In the genomic region with DNA sequence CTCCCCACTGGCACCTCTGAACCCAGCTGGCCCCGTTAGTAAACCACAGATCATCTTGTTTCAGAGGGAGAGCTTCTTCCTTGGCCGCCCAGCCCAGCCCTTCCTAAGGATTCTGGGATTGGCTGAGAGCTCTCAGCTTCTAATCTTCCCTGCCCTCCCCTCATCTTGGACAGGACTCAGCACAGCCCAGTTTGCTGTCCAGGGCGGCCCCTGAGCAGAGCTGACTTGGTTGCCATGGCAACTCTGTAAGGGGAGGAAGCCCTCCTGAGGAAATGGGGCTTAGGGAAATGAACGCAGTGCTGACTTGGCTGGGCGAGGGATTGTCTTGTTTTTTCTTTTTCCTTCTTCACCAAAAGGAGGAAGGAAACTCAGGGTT, we compare ENCODE assay signal across 8 cellular contexts. TPM values are rescaled to one million over a fixed set of nuclear protein-coding genes. Genes with fewer than 3 reads are reported as not detected.
DNase-seq lines count a peak whose midpoint lies in the region; ATAC-seq, FAIRE-seq and TF ChIP-seq lines count a peak whose summit lies in the region.

No MANE protein-coding gene starts in this region.

- DNase-seq in GM19239 (ENCODE audit: insufficient read length, low spot score) (no peak), OCI-M1 (lab: John Stamatoyannopoulos, UW) (peak; percentile 45), glutamatergic neuron (no peak), pulmonary artery endothelial cell (ENCODE audit: low read depth, low spot score) (peak; percentile 40), NCI-H2171 treated with DMSO at 0.1 percent for 48 hours (lab: John Stamatoyannopoulos, UW) (no peak), NCI-H2029 (lab: John Stamatoyannopoulos, UW) (no peak), NCI-H1694 treated with DMSO at 0.1 percent for 48 hours (lab: John Stamatoyannopoulos, UW) (no peak)

- TF ChIP-seq CTCF in glutamatergic neuron (IDR thresholded peaks at IDR 0.05; ENCODE audit: partially characterized antibody, unreplicated experiment): no peak

- peak overlapping the region; percentile 76 for H3K4me3 Mint-ChIP-seq in glutamatergic neuron (ENCODE audit: unreplicated experiment)

- H3K9me3 Mint-ChIP-seq in glutamatergic neuron (ENCODE audit: unreplicated experiment): peaks cover 11% of the 10 kb centered on the region

- ATAC-seq in HG02763 (IDR thresholded peaks at IDR 0.05; ENCODE audit: unreplicated experiment): no peak

- H3K4me1 Mint-ChIP-seq in glutamatergic neuron (ENCODE audit: low read depth, unreplicated experiment): peaks cover 25% of the 10 kb centered on the region

- peak overlapping the region; percentile 96 for H3K27ac Mint-ChIP-seq in glutamatergic neuron (ENCODE audit: unreplicated experiment)

- FAIRE-seq in GM19239 (lab: Jason Lieb, UNC): peak; percentile 92

- no peaks in the 10 kb centered on the region for H3K36me3 Mint-ChIP-seq in glutamatergic neuron (ENCODE audit: unreplicated experiment)

- H3K27me3 Mint-ChIP-seq in glutamatergic neuron (ENCODE audit: unreplicated experiment): peaks cover 7% of the 10 kb centered on the region

RNA-seq across cellular contexts. Expression of a gene that starts 4.6 kb away (rescaled TPM):
- total RNA-seq in glutamatergic neuron (ENCODE audit: unreplicated experiment) (not detected), pulmonary artery endothelial cell (0.04 and 0.53 TPM in 2 replicates)

RNA-seq across cellular contexts. Expression of a gene that starts 36.5 kb away (rescaled TPM):
- total RNA-seq in glutamatergic neuron (ENCODE audit: unreplicated experiment) (not detected), pulmonary artery endothelial cell (52.0 and 59.1 TPM in 2 replicates)

RNA-seq across cellular contexts. Expression of a gene that starts 42.3 kb away (rescaled TPM):
- total RNA-seq in glutamatergic neuron (ENCODE audit: unreplicated experiment) (not detected), pulmonary artery endothelial cell (60.9 and 89.8 TPM in 2 replicates)

RNA-seq across cellular contexts. Expression of a gene that starts 55.9 kb away (rescaled TPM):
- not detected for total RNA-seq in glutamatergic neuron (ENCODE audit: unreplicated experiment)
- 26.5 and 52.2 TPM in 2 replicates for total RNA-seq in pulmonary artery endothelial cell

Comparison
In these comparisons a context has a peak if more than half of its experiments do, and no peak if none do; other contexts are left out.
1. DNase-seq: peak in OCI-M1 (single experiment) and pulmonary artery endothelial cell (single experiment); none in GM19239 (single experiment), glutamatergic neuron (single experiment), NCI-H2171 treated with DMSO at 0.1 percent for 48 hours (single experiment), NCI-H2029 (single experiment) and NCI-H1694 treated with DMSO at 0.1 percent for 48 hours (single experiment).
2. RNA of a gene that starts 36.5 kb away (total RNA-seq): 52.0 to 59.1 TPM in pulmonary artery endothelial cell; not detected in glutamatergic neuron (single experiment); every median in the first group is over 10 times any median in the second.
3. RNA of a gene that starts 42.3 kb away (total RNA-seq): 60.9 to 89.8 TPM in pulmonary artery endothelial cell; not detected in glutamatergic neuron (single experiment); every median in the first group is over 10 times any median in the second.